Comparison of ENCODE assay signal across 7 cellular contexts in the genomic region with DNA sequence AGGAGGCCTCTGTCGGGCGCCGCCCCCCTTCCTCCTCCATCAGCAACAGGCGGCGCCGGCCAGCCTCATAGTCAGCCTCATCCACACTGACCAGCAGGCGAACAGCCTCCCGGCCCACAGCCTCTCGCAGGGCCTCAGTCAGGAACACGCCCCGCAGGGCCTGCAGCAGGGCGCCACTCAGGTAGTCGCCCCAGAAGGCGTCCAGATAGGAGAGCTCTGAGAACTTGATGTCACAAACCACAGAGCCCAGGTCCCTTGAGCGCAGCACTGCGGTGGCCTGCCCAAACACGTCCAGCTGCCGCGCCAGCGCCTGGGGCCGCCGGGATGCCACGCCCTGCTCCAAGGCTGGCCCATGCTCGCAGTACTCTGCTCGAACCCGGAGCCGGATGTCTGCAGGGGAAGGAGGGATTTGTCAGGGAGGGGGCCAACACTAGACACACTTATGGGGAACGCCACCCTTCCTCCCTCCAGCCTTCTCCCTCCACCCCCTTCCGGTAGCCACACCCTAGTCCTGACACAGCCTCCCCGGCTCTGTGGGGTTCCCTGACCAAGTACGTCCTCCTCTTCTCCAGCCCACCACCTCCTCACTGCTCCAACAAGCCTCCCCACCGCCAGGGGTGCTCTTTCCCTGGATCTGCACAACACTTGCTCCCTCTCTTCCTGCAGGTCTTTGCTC. TPM values are rescaled to one million over a fixed set of nuclear protein-coding genes. Genes with fewer than 3 reads are reported as not detected.
DNase-seq lines count a peak whose midpoint lies in the region; ATAC-seq, FAIRE-seq and TF ChIP-seq lines count a peak whose summit lies in the region.

No MANE protein-coding gene starts in this region.

- peaks cover 69% of the 10 kb centered on the region for H3K36me3 ChIP-seq in WERI-Rb-1

- ATAC-seq in HG03175 (IDR thresholded peaks at IDR 0.05; ENCODE audit: unreplicated experiment) (peak; percentile 58), esophagus mucosa (peak; percentile 74)
- ATAC-seq in activated CD4-positive, CD25-positive, alpha-beta regulatory T cell treated with anti-CD3 and anti-CD28 coated beads, Interleukin-2, amount 50 U/mL, for 24 hours, result peak; percentile 49 to 53

- DNase-seq in GM19239 (ENCODE audit: insufficient read length, low spot score) (peak; percentile 74), WERI-Rb-1 (no peak), AG20443 (ENCODE audit: low spot score) (no peak)
- DNase-seq in stimulated activated CD4-positive, alpha-beta T cell treated with anti-CD3 and anti-CD28 coated beads, Interleukin-4, amount 100 ng/mL, for 48 hours (ENCODE audit: low read depth in 2 of 2), result peak; percentile 48 to 56

- peak; percentile 95 for FAIRE-seq in GM19239 (lab: Jason Lieb, UNC)

- H3K4me3 ChIP-seq in WERI-Rb-1 (ENCODE audit: low read depth, low read length), result no peak overlapping the region

- H3K9me3 ChIP-seq in WERI-Rb-1 (ENCODE audit: severe bottlenecking), result no peaks in the 10 kb centered on the region

- H3K27ac ChIP-seq in WERI-Rb-1, result no peak overlapping the region

- no peaks in the 10 kb centered on the region for H3K27me3 ChIP-seq in WERI-Rb-1 (ENCODE audit: insufficient read depth, low read depth, severe bottlenecking)

- no peak for TF ChIP-seq CTCF in WERI-Rb-1 (IDR thresholded peaks at IDR 0.05; ENCODE audit: low read depth, low read length)

RNA-seq across cellular contexts. Expression of a gene that starts 17.9 kb away (rescaled TPM):
- 11.6 TPM for total RNA-seq in esophagus mucosa

RNA-seq across cellular contexts. Expression of a gene that starts 20.5 kb away (rescaled TPM):
- total RNA-seq in esophagus mucosa, result 4.5 TPM

RNA-seq across cellular contexts. Expression of a gene that starts 42.8 kb away (rescaled TPM):
- 26.4 TPM for total RNA-seq in esophagus mucosa

RNA-seq across cellular contexts. Expression of a gene that starts 55.4 kb away (rescaled TPM):
- 21.5 TPM for total RNA-seq in esophagus mucosa

Comparison
In these comparisons a context has a peak if more than half of its experiments do, and no peak if none do; other contexts are left out.
1. DNase-seq: peak in GM19239 (single experiment) and stimulated activated CD4-positive, alpha-beta T cell treated with anti-CD3 and anti-CD28 coated beads, Interleukin-4, amount 100 ng/mL, for 48 hours (2 of 2); none in WERI-Rb-1 (single experiment) and AG20443 (single experiment).
2. Peak in every context shown above with its lines, with median percentiles within 50 percentile points of each other: ATAC-seq.